1 cellular context compared by ENCODE assay signal in genomic region chr2:9002637-9003365, GRCh38.
A peak's percentile ranks its signal among the peaks of the same experiment; 100 is the strongest.
TF ChIP-seq lines count a peak whose summit lies in the region.

No MANE protein-coding gene starts in this region.

TF ChIP-seq in WTC11, 78 proteins besides CTCF, POLR2A, EP300 and RAD21 (continued from another document):
- TF ChIP-seq, protein P1, sequence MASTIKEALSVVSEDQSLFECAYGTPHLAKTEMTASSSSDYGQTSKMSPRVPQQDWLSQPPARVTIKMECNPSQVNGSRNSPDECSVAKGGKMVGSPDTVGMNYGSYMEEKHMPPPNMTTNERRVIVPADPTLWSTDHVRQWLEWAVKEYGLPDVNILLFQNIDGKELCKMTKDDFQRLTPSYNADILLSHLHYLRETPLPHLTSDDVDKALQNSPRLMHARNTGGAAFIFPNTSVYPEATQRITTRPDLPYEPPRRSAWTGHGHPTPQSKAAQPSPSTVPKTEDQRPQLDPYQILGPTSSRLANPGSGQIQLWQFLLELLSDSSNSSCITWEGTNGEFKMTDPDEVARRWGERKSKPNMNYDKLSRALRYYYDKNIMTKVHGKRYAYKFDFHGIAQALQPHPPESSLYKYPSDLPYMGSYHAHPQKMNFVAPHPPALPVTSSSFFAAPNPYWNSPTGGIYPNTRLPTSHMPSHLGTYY (CRISPR knock-in tag; IDR thresholded peaks at IDR 0.05): no peak
- TF ChIP-seq MAX (CRISPR knock-in tag; IDR thresholded peaks at IDR 0.05): peak; percentile 47
- TF ChIP-seq E2F4 (CRISPR knock-in tag; IDR thresholded peaks at IDR 0.05; ENCODE audit: borderline replicate concordance, low read depth): 0 out of 2 replicates have a peak, but pooled peaks have one; percentile 4
- TF ChIP-seq ZNF423 (CRISPR knock-in tag; IDR thresholded peaks at IDR 0.05): peak; percentile 50
TF ChIP-seq in WTC11: peak in this region for 4.
